ENCODE assay signal across 1 cellular context in genomic region chr14:20970647-20970982, GRCh38.
TF ChIP-seq lines count a peak whose summit lies in the region.

No MANE protein-coding gene starts in this region.

TF ChIP-seq in HCT116, 20 proteins besides CTCF, POLR2A, EP300 and RAD21:
- no peak for TF ChIP-seq ZNF274 (IDR thresholded peaks at IDR 0.05; ENCODE audit: low read depth, low read length)
- TF ChIP-seq SP1 (IDR thresholded peaks at IDR 0.05; ENCODE audit: low read depth): no peak
- TF ChIP-seq REST (IDR thresholded peaks at IDR 0.05; ENCODE audit: low read depth): no peak
- no peak for TF ChIP-seq EZH2 (IDR thresholded peaks at IDR 0.05)
